ENCODE assay signal across 8 cellular contexts in genomic region chr3:23949784-23950183, GRCh38. TPM values are rescaled to one million over a fixed set of nuclear protein-coding genes. Genes with fewer than 3 reads are reported as not detected.
DNase-seq lines count a peak whose midpoint lies in the region; ATAC-seq, FAIRE-seq and TF ChIP-seq lines count a peak whose summit lies in the region.

No MANE protein-coding gene starts in this region.

- intact Hi-C loops in activated CD4-positive, alpha-beta memory T cell treated with anti-CD3 and anti-CD28 coated beads for 36 hours (cut with micrococcal nuclease) = loop anchor here (1.0 to 10.0 kb wide), 3 partner anchors 10 to 1835 kb away; partner anchors contain the start of gene NGLY1

- no peaks in the 10 kb centered on the region for H3K36me3 Mint-ChIP-seq in activated CD4-positive, alpha-beta memory T cell treated with anti-CD3 and anti-CD28 coated beads for 36 hours

- H3K27ac ChIP-seq in suprapubic skin = no peak overlapping the region

- H3K4me1 Mint-ChIP-seq in activated CD4-positive, alpha-beta memory T cell treated with anti-CD3 and anti-CD28 coated beads for 36 hours (ENCODE audit: low read depth) = peaks cover 70% of the 10 kb centered on the region

- H3K9me3 Mint-ChIP-seq in activated CD4-positive, alpha-beta memory T cell treated with anti-CD3 and anti-CD28 coated beads for 36 hours = no peaks in the 10 kb centered on the region

- FAIRE-seq in GM12891 (lab: Jason Lieb, UNC) = peak; percentile 64
- FAIRE-seq in D721Med (lab: Jason Lieb, UNC) = no peak

- no peaks in the 10 kb centered on the region for H3K9me3 ChIP-seq in suprapubic skin

- TF ChIP-seq EP300 in suprapubic skin (IDR thresholded peaks at IDR 0.05) = no peak

- H3K27ac Mint-ChIP-seq in activated CD4-positive, alpha-beta memory T cell treated with anti-CD3 and anti-CD28 coated beads for 36 hours = peak overlapping the region; percentile 69

- H3K4me3 ChIP-seq in suprapubic skin = no peak overlapping the region

- no peak for TF ChIP-seq CTCF in suprapubic skin (IDR thresholded peaks at IDR 0.05)
- no peak for TF ChIP-seq CTCF in D721Med (IDR thresholded peaks at IDR 0.05; ENCODE audit: insufficient read depth, missing control alignments)

- H3K27me3 Mint-ChIP-seq in activated CD4-positive, alpha-beta memory T cell treated with anti-CD3 and anti-CD28 coated beads for 36 hours = no peaks in the 10 kb centered on the region

- CTCF ChIA-PET in activated CD4-positive, alpha-beta memory T cell treated with anti-CD3 and anti-CD28 coated beads for 36 hours (lab: Charles Lee) = interaction anchor here (0.6 kb wide), 1 partner anchor 61 kb away, joined by 3 read pairs; no protein-coding TSS in a partner anchor

- no peak for TF ChIP-seq POLR2A in GM12891 (IDR thresholded peaks at IDR 0.05; ENCODE audit: low read depth, low read length)
- no peak for TF ChIP-seq POLR2A in suprapubic skin (IDR thresholded peaks at IDR 0.05)

- POLR2A ChIA-PET in activated CD4-positive, alpha-beta memory T cell treated with anti-CD3 and anti-CD28 coated beads for 36 hours (lab: Charles Lee) = interaction anchor here (2.7 kb wide), 1 partner anchor 32 kb away, joined by 15 read pairs; the partner anchor contains the start of genes NKIRAS1 and RPL15

- no peak for DNase-seq in GM12891 (ENCODE audit: insufficient read length, low spot score)
- no peak for DNase-seq in activated CD4-positive, alpha-beta memory T cell treated with anti-CD3 and anti-CD28 coated beads for 36 hours
- DNase-seq in myocyte (ENCODE audit: low read depth) = peak; percentile 76
- no peak for DNase-seq in NCI-H510A (lab: John Stamatoyannopoulos, UW)
- no peak for DNase-seq in suprapubic skin (ENCODE audit: low spot score in 2 of 2)
- DNase-seq in NCI-H2107 (lab: John Stamatoyannopoulos, UW) = no peak
- no peak for DNase-seq in D721Med (ENCODE audit: insufficient read length, low spot score)

- H3K27me3 ChIP-seq in suprapubic skin = no peaks in the 10 kb centered on the region

- H3K36me3 ChIP-seq in suprapubic skin = no peaks in the 10 kb centered on the region

- peak overlapping the region; percentile 64 for H3K4me3 Mint-ChIP-seq in activated CD4-positive, alpha-beta memory T cell treated with anti-CD3 and anti-CD28 coated beads for 36 hours

- H3K4me1 ChIP-seq in suprapubic skin = peaks cover 67% of the 10 kb centered on the region

- peak; percentile 17 for ATAC-seq in GM21825 (IDR thresholded peaks at IDR 0.05; ENCODE audit: unreplicated experiment)

TF ChIP-seq in GM12891, 5 proteins besides CTCF, POLR2A, EP300 and RAD21:
- TF ChIP-seq POLR2AphosphoS5 (IDR thresholded peaks at IDR 0.05; ENCODE audit: low read depth, low read length) = no peak
- TF ChIP-seq PAX5 (IDR thresholded peaks at IDR 0.05; ENCODE audit: insufficient read depth, low read length, severe bottlenecking) = no peak
- no peak for TF ChIP-seq SPI1 (IDR thresholded peaks at IDR 0.05; ENCODE audit: low read depth, low read length)
- TF ChIP-seq TAF1 (IDR thresholded peaks at IDR 0.05; ENCODE audit: low read depth, low read length) = no peak
- TF ChIP-seq POU2F2 (IDR thresholded peaks at IDR 0.05; ENCODE audit: low read depth, low read length) = no peak

RNA-seq across cellular contexts. Expression of gene NR1D2, which starts 4.7 kb away (rescaled TPM):
- 1.6 TPM for polyA plus RNA-seq in GM12891 (2012; ENCODE audit: low read depth, missing spikeins)
- 1 to 10 TPM; 5.4 to 5.9 TPM for total RNA-seq in activated CD4-positive, alpha-beta memory T cell treated with anti-CD3 and anti-CD28 coated beads for 36 hours
- total RNA-seq in myocyte (15.5 and 21.1 TPM in 2 replicates), suprapubic skin (10 to 100 TPM; 24.4 to 44.1 (median 39.1) TPM)
- 6.4 TPM for polyA plus RNA-seq in myocyte (2012)

RNA-seq across cellular contexts. Expression of gene RPL15, which starts 32.9 kb away (rescaled TPM):
- polyA plus RNA-seq in GM12891 (2012; ENCODE audit: low read depth, missing spikeins) = 5,041 TPM
- total RNA-seq in activated CD4-positive, alpha-beta memory T cell treated with anti-CD3 and anti-CD28 coated beads for 36 hours = 1,000 to 10,000 TPM; 2,597 to 2,603 TPM
- 1,284 and 1,647 TPM in 2 replicates for total RNA-seq in myocyte
- 2,127 TPM for polyA plus RNA-seq in myocyte (2012)
- 1,000 to 10,000 TPM; 1,650 to 2,624 (median 2,399) TPM for total RNA-seq in suprapubic skin

RNA-seq across cellular contexts. Expression of gene NKIRAS1, which starts 33.0 kb away (rescaled TPM):
- polyA plus RNA-seq in GM12891 (2012; ENCODE audit: low read depth, missing spikeins) = 5.7 TPM
- 1 to 10 TPM; 3.9 TPM for total RNA-seq in activated CD4-positive, alpha-beta memory T cell treated with anti-CD3 and anti-CD28 coated beads for 36 hours
- total RNA-seq in myocyte (27.2 and 34.1 TPM in 2 replicates), suprapubic skin (1 to 10 TPM; 6.7 to 9.5 (median 9.0) TPM)
- polyA plus RNA-seq in myocyte (2012) = 10.6 TPM
